9 cellular contexts compared by ENCODE assay signal in genomic region chr16:23304620-23305019, GRCh38. TPM values are rescaled to one million over a fixed set of nuclear protein-coding genes. Genes with fewer than 3 reads are reported as not detected.
"Had no signal": no experiment of that assay in that cellular context is flagged by ENCODE, and none has a peak within 500 bp of the region (broad histone marks: within the 10 kb centered on the region; RNA-seq: fewer than 3 reads in every experiment).

No MANE protein-coding gene starts in this region.

- FAIRE-seq: G401.6, GM12878, GM12891, GM12892, GM18507, GM19239 had no signal

- DNase-seq: GDM1, GF-D8 had no signal

- ATAC-seq: GM12878 had no signal

- H3K4me3 ChIP-seq: GM12878 had no signal

RNA-seq across cellular contexts. Expression of gene SCNN1B, which starts 2.5 kb away (rescaled TPM):
- total RNA-seq: G401 had no signal
